Comparison of ENCODE assay signal across 11 cellular contexts in the genomic region with DNA sequence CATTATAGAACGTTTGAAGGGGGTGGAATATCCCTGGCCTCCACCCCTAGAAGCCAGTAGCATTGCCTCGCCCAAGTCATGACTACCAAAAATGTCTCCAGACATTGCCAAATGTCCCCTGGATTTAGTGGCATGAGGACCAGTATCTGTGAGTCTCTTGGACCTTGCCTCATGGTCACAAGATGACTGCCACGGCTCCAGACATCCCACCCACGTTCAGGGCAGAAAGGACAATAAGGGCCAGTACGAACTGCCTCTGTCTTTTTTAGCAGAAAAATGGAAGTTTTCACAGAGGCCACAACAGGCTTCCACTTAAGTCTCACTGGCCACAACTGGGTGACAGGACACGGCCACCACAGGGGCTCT. TPM values are rescaled to one million over a fixed set of nuclear protein-coding genes. Genes with fewer than 3 reads are reported as not detected.
DNase-seq lines count a peak whose midpoint lies in the region; ATAC-seq, FAIRE-seq and TF ChIP-seq lines count a peak whose summit lies in the region.
"Had no signal": no experiment of that assay in that cellular context is flagged by ENCODE, and none has a peak within 500 bp of the region (broad histone marks: within the 10 kb centered on the region; RNA-seq: fewer than 3 reads in every experiment).

No MANE protein-coding gene starts in this region.

- BruUV-seq in HepG2 (replicated peaks; lab: Mats Ljungman, UMichigan), result no TSS peak

- no peak for TF ChIP-seq RAD21 in HepG2 (CRISPR knock-in tag; IDR thresholded peaks at IDR 0.05)

- peak overlapping the region; percentile 95 to 97 for H3K27ac Mint-ChIP-seq in natural killer cell

- H3K4me3 ChIP-seq in HepG2 (replicated peaks in 1 of 3; ENCODE audit: insufficient read depth in 1 of 3, low read depth in 2 of 3, low read length in 3 of 3) (no peak overlapping the region), right lobe of liver (no peak overlapping the region), ascending aorta (no peak overlapping the region), vagina (no peak overlapping the region)

- H3K36me3 ChIP-seq in HepG2 (replicated peaks in 1 of 2; ENCODE audit: control insufficient read depth in 1 of 2, insufficient read depth in 2 of 2, low read length in 2 of 2) (peaks cover 18 to 69% of the 10 kb centered on the region in 2 experiments), right lobe of liver (no peaks in the 10 kb centered on the region), ascending aorta (peaks cover 22 to 33% of the 10 kb centered on the region in 2 donors), vagina (no peaks in the 10 kb centered on the region)

- POLR2A ChIA-PET in HepG2 (lab: Yijun Ruan, JAX), result no interaction called here

- H4K20me1 ChIP-seq in HepG2 (ENCODE audit: insufficient read depth, low read length), result no peaks in the 10 kb centered on the region; the same call in 1 of the 2 replicates

- WGBS in HepG2 (ENCODE audit: low lambda C conversion rate), result 95% methylated on average over 6 of the region's 6 CpGs
- 100% methylated on average over 2 of the region's 6 CpGs for WGBS in right lobe of liver (ENCODE audit: insufficient coverage, low coverage, low lambda C conversion rate, missing lambda C conversion rate)

- no peak overlapping the region for H2AFZ ChIP-seq in HepG2 (ENCODE audit: low read length)

- in situ Hi-C loops in HepG2 (cut with HindIII; ENCODE audit: extremely low pct_ligation_motif_present, low pct_unique_long_range_greater_than_20kb), result loop anchor here (25.0 kb wide), 1 partner anchor 816 kb away; no protein-coding TSS in a partner anchor

- CTCF ChIA-PET in HepG2 (lab: Yijun Ruan, JAX; ENCODE audit: low intra/inter-chr PET ratio, low total read pairs), result no interaction called here

- DNase-seq in HepG2 (ENCODE audit: low spot score), result no peak
- no peak for DNase-seq in right lobe of liver
- DNase-seq in ascending aorta (ENCODE audit: low spot score in 2 of 2), result no peak
- no peak for DNase-seq in natural killer cell
- DNase-seq in vagina (ENCODE audit: extremely low spot score in 2 of 2), result no peak
- no peak for DNase-seq in islet precursor cell
- DNase-seq in NCI-H69 (lab: John Stamatoyannopoulos, UW), result no peak
- DNase-seq: MV-4-11, PC-3 had no signal

- H3K36me3 Mint-ChIP-seq in natural killer cell, result no peaks in the 10 kb centered on the region

- TF ChIP-seq EP300 in HepG2 (IDR thresholded peaks at IDR 0.05; ENCODE audit: low read depth in 2 of 2, low read length in 2 of 2) (no peak), HepG2 (CRISPR knock-in tag; IDR thresholded peaks at IDR 0.05; ENCODE audit: borderline replicate concordance) (no peak)

- no peak for FAIRE-seq in HepG2 (lab: Jason Lieb, UNC)
- FAIRE-seq: bronchial epithelial cell had no signal

- H3K9ac ChIP-seq in HepG2 (ENCODE audit: insufficient read depth, low read depth, low read length), result no peak overlapping the region

- H3K9me3 ChIP-seq in HepG2 (ENCODE audit: low read length) (no peaks in the 10 kb centered on the region), right lobe of liver (no peaks in the 10 kb centered on the region), ascending aorta (no peaks in the 10 kb centered on the region), vagina (no peaks in the 10 kb centered on the region)

- no peak overlapping the region for H3K27ac ChIP-seq in HepG2 (ENCODE audit: extremely low read length, insufficient read depth, low read length)
- H3K27ac ChIP-seq in right lobe of liver, result no peak overlapping the region
- H3K27ac ChIP-seq in ascending aorta, result peak overlapping the region; percentile 82 to 91
- H3K27ac ChIP-seq in vagina, result peak overlapping the region; percentile 68

- peaks cover 68 to 85% of the 10 kb centered on the region in 2 donors for H3K4me1 Mint-ChIP-seq in natural killer cell

- no peaks in the 10 kb centered on the region for H3K27me3 Mint-ChIP-seq in natural killer cell (ENCODE audit: low read depth in 2 of 2)

- H3K4me2 ChIP-seq in HepG2 (ENCODE audit: low read depth, low read length), result no peak overlapping the region

- H3K79me2 ChIP-seq in HepG2 (ENCODE audit: insufficient read depth, low read length), result peaks cover 12% of the 10 kb centered on the region

- intact Hi-C loops in HepG2 (cut with micrococcal nuclease; ENCODE audit: unreplicated experiment) (no loop called here), right lobe of liver (cut with DNase I) (no loop called here), ascending aorta (cut with DNase I) (loop anchor here (10.0 kb wide), 2 partner anchors 258 to 298 kb away; no protein-coding TSS in a partner anchor), natural killer cell (cut with micrococcal nuclease) (loop anchor here (2.0 to 10.0 kb wide), 4 partner anchors 14 to 318 kb away; partner anchors contain the start of gene PMEPA1), vagina (cut with DNase I) (loop anchor here (2.0 to 10.0 kb wide), 2 partner anchors 40 to 198 kb away; no protein-coding TSS in a partner anchor)

- H3K4me1 ChIP-seq in HepG2 (ENCODE audit: insufficient read depth, low read length) (peaks cover 15% of the 10 kb centered on the region), right lobe of liver (peaks cover 0 to 5% (median 0%) of the 10 kb centered on the region in 4 donors), ascending aorta (peaks cover 12 to 67% of the 10 kb centered on the region in 2 donors), vagina (peaks cover 76% of the 10 kb centered on the region)

- H3K27me3 ChIP-seq in HepG2 (ENCODE audit: control insufficient read depth in 1 of 2, insufficient read depth in 2 of 2, low read length in 2 of 2) (no peaks in the 10 kb centered on the region), right lobe of liver (no peaks in the 10 kb centered on the region), ascending aorta (no peaks in the 10 kb centered on the region), vagina (no peaks in the 10 kb centered on the region)

- TF ChIP-seq POLR2A in HepG2 (IDR thresholded peaks at IDR 0.05; ENCODE audit: insufficient read depth in 1 of 2, low read depth in 2 of 2, low read length in 2 of 2) (0 out of 4 replicates have a peak, but pooled peaks of 1 of the 2 experiments have one; percentile 7), right lobe of liver (IDR thresholded peaks at IDR 0.05) (no peak), vagina (IDR thresholded peaks at IDR 0.05) (no peak)

- ATAC-seq in HepG2 (no peak), right lobe of liver (no peak), natural killer cell (no peak), GM21737 (IDR thresholded peaks at IDR 0.05; ENCODE audit: unreplicated experiment) (no peak)
- ATAC-seq: PC-3 had no signal

- H3K4me3 Mint-ChIP-seq in natural killer cell, result peak overlapping the region; percentile 86

- no peak for TF ChIP-seq CTCF in HepG2 (CRISPR knock-in tag; IDR thresholded peaks at IDR 0.05)
- TF ChIP-seq CTCF in right lobe of liver (IDR thresholded peaks at IDR 0.05), result no peak
- TF ChIP-seq CTCF in ascending aorta (IDR thresholded peaks at IDR 0.05), result no peak
- no peak for TF ChIP-seq CTCF in natural killer cell (IDR thresholded peaks at IDR 0.05)
- TF ChIP-seq CTCF in vagina (IDR thresholded peaks at IDR 0.05), result no peak

- H3K9me3 Mint-ChIP-seq in natural killer cell, result no peaks in the 10 kb centered on the region

RNA-seq across cellular contexts. Expression of gene RBM38, which starts 5.4 kb away (rescaled TPM):
- total RNA-seq in HepG2 (2016; rRNA removed; fragmentation: Illumina TruSeq; extraction: Trizol) (29.6 and 34.2 TPM in 2 replicates), right lobe of liver (10 to 100 TPM in 3 of 6 experiments, 1 to 10 TPM in 3; 3.9 to 16.9 (median 9.6) TPM), ascending aorta (24.6 TPM), natural killer cell (100 to 1,000 TPM; 217 to 392 (median 264) TPM), vagina (24.8 TPM)
- total RNA-seq in HepG2 (2016; cell fraction: cytosol; rRNA removed; fragmentation: Illumina TruSeq; extraction: Trizol; ENCODE audit: low read depth), result 29.5 and 32.8 TPM in 2 replicates
- 24.0 and 34.3 TPM in 2 replicates for total RNA-seq in HepG2 (2016; cell fraction: insoluble cytoplasmic fraction; rRNA removed; fragmentation: Illumina TruSeq; extraction: Trizol)
- 69.5 and 80.5 TPM in 2 replicates for total RNA-seq in HepG2 (2016; cell fraction: membrane; rRNA removed; fragmentation: Illumina TruSeq; extraction: Trizol)
- total RNA-seq in HepG2 (2016; cell fraction: nucleus; rRNA removed; fragmentation: Illumina TruSeq; extraction: Trizol), result 16.2 and 19.5 TPM in 2 replicates
- polyA plus RNA-seq in HepG2 (2011; rRNA removed), result 24.2 and 30.0 TPM in 2 replicates
- 25.8 and 35.6 TPM in 2 replicates for polyA plus RNA-seq in HepG2 (2011; cell fraction: cytosol; rRNA removed)
- polyA plus RNA-seq in HepG2 (2011; cell fraction: nucleus; rRNA removed), result 24.4 and 25.9 TPM in 2 replicates
- 13.9 and 24.8 TPM in 2 replicates for polyA plus RNA-seq in HepG2 (2012)
- 44.0 and 53.1 TPM in 2 replicates for polyA plus RNA-seq in HepG2 (2016; cell fraction: cytosol; fragmentation: Illumina TruSeq; extraction: Trizol; ENCODE audit: low read depth)
- 40.7 and 50.0 TPM in 2 replicates for polyA plus RNA-seq in HepG2 (2016; cell fraction: insoluble cytoplasmic fraction; fragmentation: Illumina TruSeq; extraction: Trizol; ENCODE audit: low read depth)
- polyA plus RNA-seq in HepG2 (2016; cell fraction: membrane; fragmentation: Illumina TruSeq; extraction: Trizol; ENCODE audit: low read depth), result 80.4 and 89.1 TPM in 2 replicates
- polyA plus RNA-seq in HepG2 (2016; cell fraction: nucleus; fragmentation: Illumina TruSeq; extraction: Trizol; ENCODE audit: insufficient read depth, low read depth), result 34.0 and 39.8 TPM in 2 replicates
- polyA minus RNA-seq in HepG2 (2011; rRNA and poly(A)+ RNA removed; ENCODE audit: low replicate concordance), result 9.8 and 33.7 TPM in 2 replicates
- 16.2 and 17.4 TPM in 2 replicates for polyA minus RNA-seq in HepG2 (2011; cell fraction: cytosol; rRNA and poly(A)+ RNA removed)
- 6.2 and 7.1 TPM in 2 replicates for polyA minus RNA-seq in HepG2 (2011; cell fraction: nucleus; rRNA and poly(A)+ RNA removed)

RNA-seq across cellular contexts. Expression of gene RAE1, which starts 45.6 kb away (rescaled TPM):
- total RNA-seq in HepG2 (2016; rRNA removed; fragmentation: Illumina TruSeq; extraction: Trizol) (72.9 and 84.7 TPM in 2 replicates), right lobe of liver (10 to 100 TPM in 4 of 6 experiments, 1 to 10 TPM in 2; 8.6 to 22.1 (median 11.1) TPM), ascending aorta (9.5 TPM), natural killer cell (10 to 100 TPM; 50.3 to 66.8 (median 52.5) TPM), vagina (21.1 TPM)
- 7.0 TPM in 2 replicates for total RNA-seq in HepG2 (2016; cell fraction: cytosol; rRNA removed; fragmentation: Illumina TruSeq; extraction: Trizol; ENCODE audit: low read depth)
- 69.1 and 75.0 TPM in 2 replicates for total RNA-seq in HepG2 (2016; cell fraction: insoluble cytoplasmic fraction; rRNA removed; fragmentation: Illumina TruSeq; extraction: Trizol)
- 12.7 and 13.6 TPM in 2 replicates for total RNA-seq in HepG2 (2016; cell fraction: membrane; rRNA removed; fragmentation: Illumina TruSeq; extraction: Trizol)
- 52.3 and 56.5 TPM in 2 replicates for total RNA-seq in HepG2 (2016; cell fraction: nucleus; rRNA removed; fragmentation: Illumina TruSeq; extraction: Trizol)
- polyA plus RNA-seq in HepG2 (2011; rRNA removed), result 29.2 and 36.1 TPM in 2 replicates
- polyA plus RNA-seq in HepG2 (2011; cell fraction: cytosol; rRNA removed), result 38.8 and 67.0 TPM in 2 replicates
- 104 and 106 TPM in 2 replicates for polyA plus RNA-seq in HepG2 (2011; cell fraction: nucleus; rRNA removed)
- 40.7 and 46.9 TPM in 2 replicates for polyA plus RNA-seq in HepG2 (2012)
- 5.7 and 6.3 TPM in 2 replicates for polyA plus RNA-seq in HepG2 (2016; cell fraction: cytosol; fragmentation: Illumina TruSeq; extraction: Trizol; ENCODE audit: low read depth)
- 85.9 and 97.1 TPM in 2 replicates for polyA plus RNA-seq in HepG2 (2016; cell fraction: insoluble cytoplasmic fraction; fragmentation: Illumina TruSeq; extraction: Trizol; ENCODE audit: low read depth)
- 6.4 and 8.4 TPM in 2 replicates for polyA plus RNA-seq in HepG2 (2016; cell fraction: membrane; fragmentation: Illumina TruSeq; extraction: Trizol; ENCODE audit: low read depth)
- 70.0 and 74.0 TPM in 2 replicates for polyA plus RNA-seq in HepG2 (2016; cell fraction: nucleus; fragmentation: Illumina TruSeq; extraction: Trizol; ENCODE audit: insufficient read depth, low read depth)
- polyA minus RNA-seq in HepG2 (2011; rRNA and poly(A)+ RNA removed; ENCODE audit: low replicate concordance), result 47.5 and 58.8 TPM in 2 replicates
- 20.8 and 32.8 TPM in 2 replicates for polyA minus RNA-seq in HepG2 (2011; cell fraction: cytosol; rRNA and poly(A)+ RNA removed)
- polyA minus RNA-seq in HepG2 (2011; cell fraction: nucleus; rRNA and poly(A)+ RNA removed), result 119 and 124 TPM in 2 replicates

Comparison
In these comparisons a context has a peak if more than half of its experiments do, and no peak if none do; other contexts are left out.
1. H3K27ac ChIP-seq: peak in ascending aorta (2 of 2) and vagina (single experiment); none in HepG2 (single experiment) and right lobe of liver (0 of 3).
2. intact Hi-C loops: an anchor here in ascending aorta (10.0 kb wide), natural killer cell (2.0 to 10.0 kb wide) and vagina (2.0 to 10.0 kb wide); none called in HepG2 and right lobe of liver.